ENCODE assay signal across 31 cellular contexts in genomic region chr16:66906916-66907836, GRCh38. TPM values are rescaled to one million over a fixed set of nuclear protein-coding genes. Genes with fewer than 3 reads are reported as not detected.
DNase-seq lines count a peak whose midpoint lies in the region; ATAC-seq and TF ChIP-seq lines count a peak whose summit lies in the region.
"Had no signal": no experiment of that assay in that cellular context is flagged by ENCODE, and none has a peak within 500 bp of the region (broad histone marks: within the 10 kb centered on the region; RNA-seq: fewer than 3 reads in every experiment).

No MANE protein-coding gene starts in this region.

- no peak for ATAC-seq in effector memory CD8-positive, alpha-beta T cell (replicated peaks)
- ATAC-seq in right cardiac atrium = peak in 1 of 2 donors; percentile 13
- ATAC-seq: activated CD8-positive, alpha-beta memory T cell treated with anti-CD3 and anti-CD28 coated beads, Interleukin-2, amount 10 ng/mL, durations not matched to agents 7 days and 5 days; HCT116; psoas muscle had no signal

- no peaks in the 10 kb centered on the region for H3K79me2 ChIP-seq in parathyroid adenoma

- H3K4me1 Mint-ChIP-seq in effector memory CD8-positive, alpha-beta T cell (ENCODE audit: low read depth in 2 of 2) = peaks cover 0 to 9% of the 10 kb centered on the region in 2 donors
- H3K4me1 Mint-ChIP-seq: activated B cell treated with CpG ODN at 0.5 μM for 24 hours had no signal

- 43% methylated on average over 7 of the region's 7 CpGs for WGBS in right cardiac atrium

- no peaks in the 10 kb centered on the region for H3K9me3 Mint-ChIP-seq in effector memory CD8-positive, alpha-beta T cell
- H3K9me3 Mint-ChIP-seq: activated B cell treated with CpG ODN at 0.5 μM for 24 hours had no signal

- intact Hi-C loops in right cardiac atrium (cut with DNase I) = no loop called here

- H3K36me3 Mint-ChIP-seq in effector memory CD8-positive, alpha-beta T cell (ENCODE audit: insufficient read depth) = peaks cover 8% of the 10 kb centered on the region
- H3K36me3 Mint-ChIP-seq: activated CD8-positive, alpha-beta memory T cell treated with anti-CD3 and anti-CD28 coated beads, Interleukin-2, amount 10 ng/mL, durations not matched to agents 7 days and 5 days had no signal

- peak overlapping the region; percentile 53 for H2AFZ ChIP-seq in parathyroid adenoma

- H3K27ac Mint-ChIP-seq in effector memory CD8-positive, alpha-beta T cell = peak overlapping the region; percentile 10 to 36
- H3K27ac Mint-ChIP-seq: activated B cell treated with CpG ODN at 0.5 μM for 24 hours; activated CD8-positive, alpha-beta memory T cell treated with anti-CD3 and anti-CD28 coated beads, Interleukin-2, amount 10 ng/mL, durations not matched to agents 7 days and 5 days had no signal

- peaks cover 0 to 6% of the 10 kb centered on the region in 2 donors for H3K27me3 Mint-ChIP-seq in effector memory CD8-positive, alpha-beta T cell
- H3K27me3 Mint-ChIP-seq: activated CD8-positive, alpha-beta memory T cell treated with anti-CD3 and anti-CD28 coated beads, Interleukin-2, amount 10 ng/mL, durations not matched to agents 7 days and 5 days had no signal

- no peaks in the 10 kb centered on the region; the same call in 1 of the 2 replicates for H3K27me3 ChIP-seq in H7 (ENCODE audit: control insufficient read depth, insufficient read depth, low read length)
- no peaks in the 10 kb centered on the region for H3K27me3 ChIP-seq in right cardiac atrium (ENCODE audit: control insufficient read depth, insufficient read depth)
- H3K27me3 ChIP-seq in parathyroid adenoma (ENCODE audit: control insufficient read depth, insufficient read depth, low read length) = no peaks in the 10 kb centered on the region
- H3K27me3 ChIP-seq: dorsolateral prefrontal cortex, tibial nerve had no signal

- H3K4me3 Mint-ChIP-seq in effector memory CD8-positive, alpha-beta T cell = no peak overlapping the region
- H3K4me3 Mint-ChIP-seq: activated B cell treated with CpG ODN at 0.5 μM for 24 hours; activated CD8-positive, alpha-beta memory T cell treated with anti-CD3 and anti-CD28 coated beads, Interleukin-2, amount 10 ng/mL, durations not matched to agents 7 days and 5 days had no signal

- H3K4me2 ChIP-seq in parathyroid adenoma (ENCODE audit: low read length) = no peak overlapping the region

- DNase-seq in H7 (peak; percentile 23), right cardiac atrium (peak in 2 of 3 donors; percentile 70 to 71), NCI-H524 (lab: John Stamatoyannopoulos, UW) (no peak), NCI-H2171 (lab: John Stamatoyannopoulos, UW) (no peak), DMS53 treated with DMSO at 0.1 percent for 48 hours (lab: John Stamatoyannopoulos, UW; ENCODE audit: unreplicated experiment) (no peak)
- no peak for DNase-seq in effector memory CD8-positive, alpha-beta T cell
- DNase-seq: activated B cell treated with CpG ODN at 0.5 μM for 24 hours; activated CD8-positive, alpha-beta memory T cell treated with anti-CD3 and anti-CD28 coated beads, Interleukin-2, amount 10 ng/mL, durations not matched to agents 7 days and 5 days; activated naive CD4-positive, alpha-beta T cell; activated T-cell treated with anti-CD3 and anti-CD28 coated beads, Interleukin-2, amount 50 U/mL, for 48 hours; C1 segment of cervical spinal cord; Caco-2; cerebellar nuclear complex; DMS79 treated with DMSO at 0.1 percent for 48 hours; dorsolateral prefrontal cortex; glutamatergic neuron; kidney glomerular epithelial cell; mesendoderm; NCI-H2081 treated with DMSO at 0.1 percent for 48 hours; NCI-H345; NCI-H774; stimulated activated naive CD4-positive, alpha-beta T cell treated with Interleukin-2 at 50 U/mL for 16 hours had no signal

- H3K9me3 ChIP-seq in right cardiac atrium (ENCODE audit: control insufficient read depth, low read length) = no peaks in the 10 kb centered on the region
- no peaks in the 10 kb centered on the region for H3K9me3 ChIP-seq in parathyroid adenoma (ENCODE audit: control insufficient read depth, low read length)
- H3K9me3 ChIP-seq: Caco-2, neutrophil, psoas muscle, tibial nerve had no signal

- H3K9ac ChIP-seq in parathyroid adenoma = no peak overlapping the region

- H3K27ac ChIP-seq in right cardiac atrium (ENCODE audit: low read length) = peak overlapping the region; percentile 86
- H3K27ac ChIP-seq in parathyroid adenoma = peak overlapping the region; percentile 75
- H3K27ac ChIP-seq: neutrophil, psoas muscle had no signal

- peaks cover 3% of the 10 kb centered on the region for H3K4me1 ChIP-seq in right cardiac atrium (ENCODE audit: control insufficient read depth, insufficient read depth, low read length)
- peaks cover 29% of the 10 kb centered on the region for H3K4me1 ChIP-seq in parathyroid adenoma

- no peak for TF ChIP-seq CTCF in parathyroid adenoma (IDR thresholded peaks at IDR 0.05)

- H3K4me3 ChIP-seq in H7 (ENCODE audit: insufficient read depth, low read depth, low read length) (no peak overlapping the region), right cardiac atrium (ENCODE audit: low read length) (no peak overlapping the region), parathyroid adenoma (ENCODE audit: low read depth, low read length) (no peak overlapping the region)
- H3K4me3 ChIP-seq: dorsolateral prefrontal cortex, psoas muscle, tibial nerve had no signal

- H3K36me3 ChIP-seq in H7 (replicated peaks; ENCODE audit: control insufficient read depth, insufficient read depth, low read length) (no peaks in the 10 kb centered on the region), parathyroid adenoma (ENCODE audit: control insufficient read depth, insufficient read depth, low read length) (no peaks in the 10 kb centered on the region)
- H3K36me3 ChIP-seq: neutrophil, tibial nerve had no signal

RNA-seq across cellular contexts. Expression of gene CDH16, which starts 11.5 kb away (rescaled TPM):
- total RNA-seq in H7 (2014; rRNA removed; shearing (Covaris generic)) = not detected in 2 replicates
- under 1 TPM; 0.38 to 0.97 (median 0.65) TPM for total RNA-seq in right cardiac atrium
- polyA plus RNA-seq in right cardiac atrium = 0.50 TPM
- total RNA-seq: activated B cell treated with CpG ODN at 0.5 μM for 24 hours; activated CD8-positive, alpha-beta memory T cell treated with anti-CD3 and anti-CD28 coated beads, Interleukin-2, amount 10 ng/mL, durations not matched to agents 7 days and 5 days; MCF 10A; OCI-LY7 had no signal
- polyA plus RNA-seq: adipose tissue, AG04450 had no signal

RNA-seq across cellular contexts. Expression of gene RRAD, which starts 18.2 kb away (rescaled TPM):
- 0.10 TPM in 1 of 2 replicates, not detected in the other for total RNA-seq in H7 (2014; rRNA removed; shearing (Covaris generic))
- total RNA-seq in right cardiac atrium = 100 to 1,000 TPM; 135 to 299 (median 142) TPM
- polyA plus RNA-seq in right cardiac atrium = 375 TPM
- total RNA-seq: activated B cell treated with CpG ODN at 0.5 μM for 24 hours, MCF 10A had no signal

RNA-seq across cellular contexts. Expression of gene PDP2, which starts 26.9 kb away (rescaled TPM):
- total RNA-seq in H7 (2014; rRNA removed; shearing (Covaris generic)) = 10.5 and 23.7 TPM in 2 replicates
- 1 to 10 TPM; 3.8 to 4.4 (median 4.1) TPM for total RNA-seq in right cardiac atrium
- polyA plus RNA-seq in right cardiac atrium = 2.1 TPM

RNA-seq across cellular contexts. Expression of gene CIAO2B, which starts 27.0 kb away (rescaled TPM):
- total RNA-seq in H7 (2014; rRNA removed; shearing (Covaris generic)) = 91.1 TPM in 2 replicates
- 100 to 1,000 TPM in 2 of 4 donors, 10 to 100 TPM in 2; 82.8 to 104 (median 100) TPM for total RNA-seq in right cardiac atrium
- 239 TPM for polyA plus RNA-seq in right cardiac atrium

RNA-seq across cellular contexts. Expression of gene CES2, which starts 28.1 kb away (rescaled TPM):
- total RNA-seq in H7 (2014; rRNA removed; shearing (Covaris generic)) = 8.3 and 13.0 TPM in 2 replicates
- 10 to 100 TPM; 32.4 to 47.6 (median 37.1) TPM for total RNA-seq in right cardiac atrium
- polyA plus RNA-seq in right cardiac atrium = 46.1 TPM

Comparison
In these comparisons a context has a peak if more than half of its experiments do, and no peak if none do; other contexts are left out.
1. DNase-seq: peak in H7 (single experiment) and right cardiac atrium (2 of 3); none in effector memory CD8-positive, alpha-beta T cell (0 of 3), NCI-H524 (0 of 2), NCI-H2171 (single experiment) and DMS53 treated with DMSO at 0.1 percent for 48 hours (single experiment).
2. RNA of gene RRAD, which starts 18.2 kb away (total RNA-seq): 135 to 299 TPM in right cardiac atrium; 0.10 TPM in H7; every median in the first group is over 100 times any median in the second.